Comparison of ENCODE assay signal across 10 cellular contexts in the genomic region with DNA sequence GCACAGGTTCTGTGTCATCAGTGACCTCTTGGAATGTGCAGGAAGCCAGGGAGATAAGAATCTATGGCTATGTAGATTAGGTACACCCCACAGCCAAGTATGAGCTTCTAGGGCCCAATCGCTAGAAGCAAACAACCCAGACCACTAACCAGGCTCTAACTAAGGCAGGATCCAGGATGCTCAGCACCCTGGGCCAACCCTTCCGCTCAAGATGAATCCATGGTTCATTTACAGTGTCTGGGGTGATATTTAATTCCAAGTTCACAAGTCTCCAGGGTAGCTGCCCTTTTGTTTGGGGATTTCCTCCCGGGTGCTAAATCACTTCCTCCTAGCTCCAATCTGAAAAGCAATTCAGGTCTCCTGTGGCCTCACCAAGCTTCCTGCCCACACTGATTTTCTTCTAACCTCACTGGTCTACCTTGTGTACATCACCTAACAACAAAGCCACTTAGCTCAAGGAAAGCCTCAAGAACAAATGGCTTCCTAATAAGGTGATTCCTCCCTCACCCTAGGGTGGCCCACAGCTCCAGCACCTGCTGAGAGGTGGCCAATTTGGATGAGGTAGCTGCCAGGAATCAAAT. TPM values are rescaled to one million over a fixed set of nuclear protein-coding genes. Genes with fewer than 3 reads are reported as not detected.
DNase-seq lines count a peak whose midpoint lies in the region; ATAC-seq lines count a peak whose summit lies in the region.
"Had no signal": no experiment of that assay in that cellular context is flagged by ENCODE, and none has a peak within 500 bp of the region (broad histone marks: within the 10 kb centered on the region; RNA-seq: fewer than 3 reads in every experiment).

No MANE protein-coding gene starts in this region.

- peaks cover 60% of the 10 kb centered on the region for H3K4me1 Mint-ChIP-seq in activated CD4-positive, alpha-beta T cell treated with anti-CD3 and anti-CD28 coated beads, Interleukin-2, amount 10 ng/mL, durations not matched to agents 24 days and 14 days
- H3K4me1 Mint-ChIP-seq in stimulated activated naive CD8-positive, alpha-beta T cell treated with anti-CD3 and anti-CD28 coated beads, Interleukin-15, amount 100 ng/mL, for 72 hours, result peaks cover 84% of the 10 kb centered on the region

- no peaks in the 10 kb centered on the region for H3K27me3 ChIP-seq in right cardiac atrium (ENCODE audit: control insufficient read depth, insufficient read depth)

- H3K4me1 ChIP-seq in right cardiac atrium (ENCODE audit: control insufficient read depth, insufficient read depth, low read length), result peaks cover 19% of the 10 kb centered on the region

- 55% methylated on average over 3 of the region's 3 CpGs for WGBS in right cardiac atrium

- intact Hi-C loops in activated CD4-positive, alpha-beta T cell treated with anti-CD3 and anti-CD28 coated beads, Interleukin-2, amount 10 ng/mL, durations not matched to agents 24 days and 14 days (cut with micrococcal nuclease), result loop anchor here (2.0 to 5.0 kb wide), 6 partner anchors 141 to 577 kb away; a partner anchor contains a TSS
- intact Hi-C loops in right cardiac atrium (cut with DNase I), result loop anchor here in 1 of 4 donors (5.0 kb wide), 1 partner anchor 33 kb away; no protein-coding TSS in a partner anchor

- peak overlapping the region; percentile 90 for H3K4me3 Mint-ChIP-seq in activated CD4-positive, alpha-beta T cell treated with anti-CD3 and anti-CD28 coated beads, Interleukin-2, amount 10 ng/mL, durations not matched to agents 24 days and 14 days
- H3K4me3 Mint-ChIP-seq in stimulated activated naive CD8-positive, alpha-beta T cell treated with anti-CD3 and anti-CD28 coated beads, Interleukin-15, amount 100 ng/mL, for 72 hours, result peak overlapping the region; percentile 85 to 88

- peaks cover 8% of the 10 kb centered on the region for H3K27me3 Mint-ChIP-seq in activated CD4-positive, alpha-beta T cell treated with anti-CD3 and anti-CD28 coated beads, Interleukin-2, amount 10 ng/mL, durations not matched to agents 24 days and 14 days
- H3K27me3 Mint-ChIP-seq in stimulated activated naive CD8-positive, alpha-beta T cell treated with anti-CD3 and anti-CD28 coated beads, Interleukin-15, amount 100 ng/mL, for 72 hours, result peaks cover 14% of the 10 kb centered on the region

- no peaks in the 10 kb centered on the region for H3K9me3 ChIP-seq in right cardiac atrium (ENCODE audit: control insufficient read depth, low read length)
- H3K9me3 ChIP-seq: A549 had no signal

- peak overlapping the region; percentile 38 for H3K27ac ChIP-seq in right cardiac atrium (ENCODE audit: low read length)
- H3K27ac ChIP-seq: A549 had no signal

- peaks cover 27% of the 10 kb centered on the region for H3K36me3 Mint-ChIP-seq in activated CD4-positive, alpha-beta T cell treated with anti-CD3 and anti-CD28 coated beads, Interleukin-2, amount 10 ng/mL, durations not matched to agents 24 days and 14 days (ENCODE audit: low read depth)

- H3K4me3 ChIP-seq in right cardiac atrium (ENCODE audit: low read length), result no peak overlapping the region
- H3K4me3 ChIP-seq: A549 had no signal

- H3K27ac Mint-ChIP-seq in activated CD4-positive, alpha-beta T cell treated with anti-CD3 and anti-CD28 coated beads, Interleukin-2, amount 10 ng/mL, durations not matched to agents 24 days and 14 days, result peak overlapping the region; percentile 95
- peak overlapping the region in 1 of 2 donors; percentile 95 for H3K27ac Mint-ChIP-seq in stimulated activated naive CD8-positive, alpha-beta T cell treated with anti-CD3 and anti-CD28 coated beads, Interleukin-15, amount 100 ng/mL, for 72 hours

- ATAC-seq in activated CD4-positive, CD25-positive, alpha-beta regulatory T cell treated with anti-CD3 and anti-CD28 coated beads, Interleukin-2, amount 50 U/mL, for 24 hours, result no peak
- ATAC-seq in right cardiac atrium, result no peak
- peak; percentile 43 for ATAC-seq in stimulated activated naive CD8-positive, alpha-beta T cell treated with anti-CD3 and anti-CD28 coated beads, Interleukin-15, amount 100 ng/mL, for 72 hours
- ATAC-seq in GM19023 (IDR thresholded peaks at IDR 0.05; ENCODE audit: unreplicated experiment), result no peak
- ATAC-seq: A549 had no signal

- H3K9me3 Mint-ChIP-seq in activated CD4-positive, alpha-beta T cell treated with anti-CD3 and anti-CD28 coated beads, Interleukin-2, amount 10 ng/mL, durations not matched to agents 24 days and 14 days, result no peaks in the 10 kb centered on the region
- no peaks in the 10 kb centered on the region for H3K9me3 Mint-ChIP-seq in stimulated activated naive CD8-positive, alpha-beta T cell treated with anti-CD3 and anti-CD28 coated beads, Interleukin-15, amount 100 ng/mL, for 72 hours

- peak; percentile 22 for DNase-seq in activated CD4-positive, CD25-positive, alpha-beta regulatory T cell treated with anti-CD3 and anti-CD28 coated beads, Interleukin-2, amount 50 U/mL, for 16 hours (ENCODE audit: low read depth, low spot score)
- DNase-seq in activated CD4-positive, alpha-beta T cell treated with anti-CD3 and anti-CD28 coated beads, Interleukin-2, amount 10 ng/mL, durations not matched to agents 24 days and 14 days, result peak; percentile 89
- DNase-seq in right cardiac atrium, result no peak
- peak; percentile 19 to 70 for DNase-seq in stimulated activated naive CD8-positive, alpha-beta T cell treated with anti-CD3 and anti-CD28 coated beads, Interleukin-15, amount 100 ng/mL, for 72 hours
- DNase-seq in kidney glomerular epithelial cell (lab: John Stamatoyannopoulos, UW), result no peak
- DNase-seq in DMS79 (lab: John Stamatoyannopoulos, UW), result no peak

RNA-seq across cellular contexts. Expression of a gene that starts 2.4 kb away (rescaled TPM):
- total RNA-seq in activated CD4-positive, alpha-beta T cell treated with anti-CD3 and anti-CD28 coated beads, Interleukin-2, amount 10 ng/mL, durations not matched to agents 24 days and 14 days, result 28.4 and 28.9 TPM in 2 replicates
- 10 to 100 TPM; 31.7 to 37.4 (median 35.3) TPM for total RNA-seq in right cardiac atrium
- 26.3 TPM for polyA plus RNA-seq in right cardiac atrium

RNA-seq across cellular contexts. Expression of a gene that starts 50.9 kb away (rescaled TPM):
- not detected in 2 replicates for total RNA-seq in activated CD4-positive, alpha-beta T cell treated with anti-CD3 and anti-CD28 coated beads, Interleukin-2, amount 10 ng/mL, durations not matched to agents 24 days and 14 days
- under 1 TPM; 0.06 to 0.26 (median 0.13) TPM for total RNA-seq in right cardiac atrium
- polyA plus RNA-seq in right cardiac atrium, result 0.07 TPM
- total RNA-seq: temporal lobe had no signal

Comparison
In these comparisons a context has a peak if more than half of its experiments do, and no peak if none do; other contexts are left out.
1. DNase-seq: peak in activated CD4-positive, CD25-positive, alpha-beta regulatory T cell treated with anti-CD3 and anti-CD28 coated beads, Interleukin-2, amount 50 U/mL, for 16 hours (single experiment), activated CD4-positive, alpha-beta T cell treated with anti-CD3 and anti-CD28 coated beads, Interleukin-2, amount 10 ng/mL, durations not matched to agents 24 days and 14 days (single experiment) and stimulated activated naive CD8-positive, alpha-beta T cell treated with anti-CD3 and anti-CD28 coated beads, Interleukin-15, amount 100 ng/mL, for 72 hours (2 of 2); none in right cardiac atrium (0 of 3), kidney glomerular epithelial cell (single experiment) and DMS79 (single experiment).